Comparison of ENCODE assay signal across 15 cellular contexts in genomic region chr1:89725676-89726075, GRCh38.
DNase-seq lines count a peak whose midpoint lies in the region; ATAC-seq and TF ChIP-seq lines count a peak whose summit lies in the region.
"Had no signal": no experiment of that assay in that cellular context is flagged by ENCODE, and none has a peak within 500 bp of the region (broad histone marks: within the 10 kb centered on the region; RNA-seq: fewer than 3 reads in every experiment).

No MANE protein-coding gene starts in this region.

- no peak overlapping the region for H3K27ac ChIP-seq in tibial nerve
- H3K27ac ChIP-seq: hepatocyte, thoracic aorta had no signal

- H3K9me3 ChIP-seq in mucosa of descending colon (no peaks in the 10 kb centered on the region), tibial nerve (no peaks in the 10 kb centered on the region)
- H3K9me3 ChIP-seq: thoracic aorta had no signal

- POLR2A ChIA-PET in activated CD4-positive, alpha-beta T cell treated with anti-CD3 and anti-CD28 coated beads for 36 hours (lab: Charles Lee), result no interaction called here

- peaks cover 7% of the 10 kb centered on the region for H3K9me3 Mint-ChIP-seq in activated CD4-positive, alpha-beta T cell treated with anti-CD3 and anti-CD28 coated beads for 36 hours (ENCODE audit: low read depth)
- H3K9me3 Mint-ChIP-seq in activated T-helper 2 cell treated with anti-CD3 and anti-CD28 coated beads, Interferon-gamma antibody, Interleukin-2, Interleukin-4, amounts not matched to agents 10 μg/mL and 5 μg/mL and 100 μg/mL, durations not matched to agents 14 hours and 24 hours and 36 hours, result peaks cover 4% of the 10 kb centered on the region
- H3K9me3 Mint-ChIP-seq: H9 had no signal

- no peak for ATAC-seq in activated CD4-positive, alpha-beta T cell treated with anti-CD3 and anti-CD28 coated beads for 36 hours
- ATAC-seq in mucosa of descending colon, result peak; percentile 10
- no peak for ATAC-seq in HG03039 (IDR thresholded peaks at IDR 0.05; ENCODE audit: unreplicated experiment)
- ATAC-seq: left colon had no signal

- intact Hi-C loops in activated CD4-positive, alpha-beta T cell treated with anti-CD3 and anti-CD28 coated beads for 36 hours (cut with DNase I, micrococcal nuclease), result loop anchor here (1.0 to 10.0 kb wide), 8 partner anchors 37 to 441 kb away; partner anchors contain the start of genes LRRC8B (in 1 of the 2) and LRRC8C (in 1 of the 2)
- intact Hi-C loops in activated T-helper 2 cell treated with anti-CD3 and anti-CD28 coated beads, Interferon-gamma antibody, Interleukin-2, Interleukin-4, amounts not matched to agents 10 μg/mL and 5 μg/mL and 100 μg/mL, durations not matched to agents 14 hours and 24 hours and 36 hours (cut with micrococcal nuclease), result loop anchor here (2.0 to 10.0 kb wide), 3 partner anchors 31 to 451 kb away; partner anchors contain the start of gene GBP5
- intact Hi-C loops in mucosa of descending colon (cut with DNase I, micrococcal nuclease), result no loop called here

- no peaks in the 10 kb centered on the region for H3K27me3 Mint-ChIP-seq in activated CD4-positive, alpha-beta T cell treated with anti-CD3 and anti-CD28 coated beads for 36 hours
- no peaks in the 10 kb centered on the region for H3K27me3 Mint-ChIP-seq in activated T-helper 2 cell treated with anti-CD3 and anti-CD28 coated beads, Interferon-gamma antibody, Interleukin-2, Interleukin-4, amounts not matched to agents 10 μg/mL and 5 μg/mL and 100 μg/mL, durations not matched to agents 14 hours and 24 hours and 36 hours (ENCODE audit: low read depth)
- H3K27me3 Mint-ChIP-seq: naive B cell had no signal

- TF ChIP-seq EP300 in tibial nerve (IDR thresholded peaks at IDR 0.05), result no peak

- H3K4me1 Mint-ChIP-seq in activated CD4-positive, alpha-beta T cell treated with anti-CD3 and anti-CD28 coated beads for 36 hours, result peaks cover 87% of the 10 kb centered on the region
- H3K4me1 Mint-ChIP-seq in activated T-helper 2 cell treated with anti-CD3 and anti-CD28 coated beads, Interferon-gamma antibody, Interleukin-2, Interleukin-4, amounts not matched to agents 10 μg/mL and 5 μg/mL and 100 μg/mL, durations not matched to agents 14 hours and 24 hours and 36 hours (ENCODE audit: low read depth), result peaks cover 80% of the 10 kb centered on the region
- H3K4me1 Mint-ChIP-seq: H9 had no signal

- no peak for TF ChIP-seq POLR2A in tibial nerve (IDR thresholded peaks at IDR 0.05)

- CTCF ChIA-PET in activated CD4-positive, alpha-beta T cell treated with anti-CD3 and anti-CD28 coated beads for 36 hours (lab: Charles Lee), result interaction anchor here (0.7 to 4.6 kb wide), 4 partner anchors 33 to 90 kb away, joined by 3 to 32 read pairs (median 3); no protein-coding TSS in a partner anchor

- H3K4me1 ChIP-seq in mucosa of descending colon (ENCODE audit: low read depth) (no peaks in the 10 kb centered on the region), tibial nerve (peaks cover 0 to 12% (median 4%) of the 10 kb centered on the region in 4 donors)

- H3K36me3 ChIP-seq in mucosa of descending colon (ENCODE audit: low read depth) (no peaks in the 10 kb centered on the region), tibial nerve (peaks cover 0 to 4% (median 0%) of the 10 kb centered on the region in 3 donors)
- H3K36me3 ChIP-seq: thoracic aorta had no signal

- H3K27me3 ChIP-seq in tibial nerve, result no peaks in the 10 kb centered on the region
- H3K27me3 ChIP-seq: hepatocyte had no signal

- DNase-seq in activated CD4-positive, alpha-beta T cell treated with anti-CD3 and anti-CD28 coated beads for 36 hours, result no peak
- no peak for DNase-seq in activated CD4-positive, alpha-beta T cell treated with anti-CD3 and anti-CD28 coated beads, Interleukin-2, amount 50 U/mL, for 4 hours
- peak; percentile 59 for DNase-seq in CD1c-positive myeloid dendritic cell (ENCODE audit: extremely low spot score)
- DNase-seq in activated T-helper 2 cell treated with anti-CD3 and anti-CD28 coated beads, Interferon-gamma antibody, Interleukin-2, Interleukin-4, amounts not matched to agents 10 μg/mL and 5 μg/mL and 100 μg/mL, durations not matched to agents 14 hours and 24 hours and 36 hours (ENCODE audit: low spot score), result no peak
- no peak for DNase-seq in mucosa of descending colon
- no peak for DNase-seq in tibial nerve (ENCODE audit: low spot score in 2 of 2)
- no peak for DNase-seq in stimulated activated CD4-positive, alpha-beta T cell treated with anti-CD3 and anti-CD28 coated beads, Interleukin-1b, Interleukin-23, amount 100 ng/mL, for 48 hours
- DNase-seq: H9, naive B cell, NCI-H2227 treated with DMSO at 0.1 percent for 48 hours had no signal

- peak overlapping the region; percentile 98 for H3K27ac Mint-ChIP-seq in activated CD4-positive, alpha-beta T cell treated with anti-CD3 and anti-CD28 coated beads for 36 hours
- peak overlapping the region; percentile 100 for H3K27ac Mint-ChIP-seq in activated T-helper 2 cell treated with anti-CD3 and anti-CD28 coated beads, Interferon-gamma antibody, Interleukin-2, Interleukin-4, amounts not matched to agents 10 μg/mL and 5 μg/mL and 100 μg/mL, durations not matched to agents 14 hours and 24 hours and 36 hours
- H3K27ac Mint-ChIP-seq: H9 had no signal

- WGBS in tibial nerve, 2 donors, result 71 to 81% methylated on average over 4 of the region's 4 CpGs

- no peak for TF ChIP-seq CTCF in mucosa of descending colon (IDR thresholded peaks at IDR 0.05)
- TF ChIP-seq CTCF in tibial nerve (IDR thresholded peaks at IDR 0.05), result no peak

- H3K4me3 ChIP-seq in mucosa of descending colon (no peak overlapping the region), tibial nerve (no peak overlapping the region)
- H3K4me3 ChIP-seq: coronary artery, hepatocyte, thoracic aorta had no signal

- H3K4me3 Mint-ChIP-seq in activated CD4-positive, alpha-beta T cell treated with anti-CD3 and anti-CD28 coated beads for 36 hours, result no peak overlapping the region
- H3K4me3 Mint-ChIP-seq in activated T-helper 2 cell treated with anti-CD3 and anti-CD28 coated beads, Interferon-gamma antibody, Interleukin-2, Interleukin-4, amounts not matched to agents 10 μg/mL and 5 μg/mL and 100 μg/mL, durations not matched to agents 14 hours and 24 hours and 36 hours (ENCODE audit: low read depth), result peak overlapping the region; percentile 18
- H3K4me3 Mint-ChIP-seq: H9 had no signal

- H3K36me3 Mint-ChIP-seq in activated CD4-positive, alpha-beta T cell treated with anti-CD3 and anti-CD28 coated beads for 36 hours (ENCODE audit: low read depth), result peaks cover 60% of the 10 kb centered on the region
- H3K36me3 Mint-ChIP-seq in activated T-helper 2 cell treated with anti-CD3 and anti-CD28 coated beads, Interferon-gamma antibody, Interleukin-2, Interleukin-4, amounts not matched to agents 10 μg/mL and 5 μg/mL and 100 μg/mL, durations not matched to agents 14 hours and 24 hours and 36 hours (ENCODE audit: low read depth), result peaks cover 46% of the 10 kb centered on the region

Comparison
In these comparisons a context has a peak if more than half of its experiments do, and no peak if none do; other contexts are left out.
1. intact Hi-C loops: an anchor here in activated CD4-positive, alpha-beta T cell treated with anti-CD3 and anti-CD28 coated beads for 36 hours (1.0 to 10.0 kb wide) and activated T-helper 2 cell treated with anti-CD3 and anti-CD28 coated beads, Interferon-gamma antibody, Interleukin-2, Interleukin-4, amounts not matched to agents 10 μg/mL and 5 μg/mL and 100 μg/mL, durations not matched to agents 14 hours and 24 hours and 36 hours (2.0 to 10.0 kb wide); none called in mucosa of descending colon.